9 cellular contexts compared by ENCODE assay signal in the genomic region with DNA sequence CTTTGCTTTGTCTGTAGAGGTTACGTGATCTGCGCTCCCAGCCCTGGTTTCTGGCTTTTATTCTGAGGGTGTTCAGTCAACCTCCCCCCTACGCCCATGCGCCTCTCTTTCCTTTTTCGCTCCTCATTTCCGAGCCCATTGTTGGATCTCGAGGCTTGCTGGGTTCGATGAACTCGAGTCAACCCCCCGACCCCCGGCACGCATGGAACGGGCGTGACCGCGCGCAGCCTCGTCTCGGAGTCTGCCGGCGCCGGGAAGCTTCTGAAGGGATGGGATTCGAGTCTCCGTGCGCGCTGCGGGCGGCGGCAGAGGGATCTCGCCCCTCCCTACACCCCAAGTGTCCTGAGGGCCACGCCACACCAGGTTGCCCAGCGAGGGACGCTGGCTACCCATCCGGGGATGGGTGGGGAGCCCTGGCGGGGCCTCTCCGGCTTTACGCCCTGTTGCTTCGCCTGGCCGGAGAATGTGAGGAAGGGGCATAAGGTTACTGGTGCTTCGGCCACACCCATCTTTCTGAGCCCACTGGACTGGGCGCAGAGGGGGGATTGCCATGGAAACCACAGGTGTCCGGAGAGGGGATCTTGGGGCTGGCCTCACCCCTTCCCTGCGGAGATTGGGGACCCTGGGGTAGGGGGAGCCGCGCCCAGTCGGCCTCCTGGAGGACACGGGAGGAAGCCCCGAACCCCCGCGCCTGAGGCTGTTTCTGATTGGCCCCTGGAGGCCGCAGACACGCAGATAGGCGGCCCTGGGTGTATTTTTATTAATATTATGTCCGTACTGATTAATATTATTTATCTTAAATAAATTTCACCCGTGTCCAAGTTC. TPM values are rescaled to one million over a fixed set of nuclear protein-coding genes. Genes with fewer than 3 reads are reported as not detected.
A peak's percentile ranks its signal among the peaks of the same experiment; 100 is the strongest.
DNase-seq lines count a peak whose midpoint lies in the region; ATAC-seq and TF ChIP-seq lines count a peak whose summit lies in the region.
"Had no signal": no experiment of that assay in that cellular context is flagged by ENCODE, and none has a peak within 500 bp of the region (broad histone marks: within the 10 kb centered on the region; RNA-seq: fewer than 3 reads in every experiment).

No MANE protein-coding gene starts in this region.

- ATAC-seq in HG03280 (IDR thresholded peaks at IDR 0.05; ENCODE audit: unreplicated experiment): no peak
- no peak for ATAC-seq in GM18517 (IDR thresholded peaks at IDR 0.05; ENCODE audit: unreplicated experiment)
- no peak for ATAC-seq in GM21447 (IDR thresholded peaks at IDR 0.05; ENCODE audit: unreplicated experiment)
- ATAC-seq in GM18867 (IDR thresholded peaks at IDR 0.05; ENCODE audit: unreplicated experiment): no peak

- peaks cover 12% of the 10 kb centered on the region for H3K4me1 Mint-ChIP-seq in osteocyte (ENCODE audit: unreplicated experiment)

- DNase-seq in COLO668 (lab: John Stamatoyannopoulos, UW; ENCODE audit: unreplicated experiment) (peak; percentile 9), ecto neural progenitor cell (ENCODE audit: low spot score) (peak; percentile 69), osteocyte (ENCODE audit: extremely low spot score, unreplicated experiment) (no peak)
- DNase-seq in Jurkat, Clone E6-1 (ENCODE audit: low read depth, low spot score): no peak

- H3K4me3 ChIP-seq in Jurkat, Clone E6-1 (ENCODE audit: low read length): peak overlapping the region; percentile 62

- H3K27ac Mint-ChIP-seq in osteocyte (ENCODE audit: unreplicated experiment): no peak overlapping the region

- H3K9me3 Mint-ChIP-seq in osteocyte (ENCODE audit: unreplicated experiment): no peaks in the 10 kb centered on the region

- H3K36me3 Mint-ChIP-seq in osteocyte (ENCODE audit: unreplicated experiment): no peaks in the 10 kb centered on the region

- TF ChIP-seq CTCF in osteocyte (IDR thresholded peaks at IDR 0.05): no peak

- peak overlapping the region; percentile 45 for H3K4me3 Mint-ChIP-seq in osteocyte (ENCODE audit: unreplicated experiment)

- H3K27me3 Mint-ChIP-seq in osteocyte (ENCODE audit: unreplicated experiment): peaks cover 63% of the 10 kb centered on the region

RNA-seq across cellular contexts. Expression of a gene that starts 1.8 kb away (rescaled TPM):
- 16.8 TPM for polyA plus RNA-seq in Jurkat, Clone E6-1 (2012; ENCODE audit: insufficient read depth, insufficient read length)
- total RNA-seq in osteocyte: 1.1 and 1.6 TPM in 2 replicates

RNA-seq across cellular contexts. Expression of a gene that starts 51.5 kb away (rescaled TPM):
- polyA plus RNA-seq in Jurkat, Clone E6-1 (2012; ENCODE audit: insufficient read depth, insufficient read length): not detected
- total RNA-seq in osteocyte: not detected in 2 replicates
- total RNA-seq: HT1080 had no signal

Comparison
In these comparisons a context has a peak if more than half of its experiments do, and no peak if none do; other contexts are left out.
1. DNase-seq: peak in COLO668 (single experiment) and ecto neural progenitor cell (single experiment); none in Jurkat, Clone E6-1 (single experiment) and osteocyte (single experiment).